1 cellular context compared by ENCODE assay signal in the genomic region with DNA sequence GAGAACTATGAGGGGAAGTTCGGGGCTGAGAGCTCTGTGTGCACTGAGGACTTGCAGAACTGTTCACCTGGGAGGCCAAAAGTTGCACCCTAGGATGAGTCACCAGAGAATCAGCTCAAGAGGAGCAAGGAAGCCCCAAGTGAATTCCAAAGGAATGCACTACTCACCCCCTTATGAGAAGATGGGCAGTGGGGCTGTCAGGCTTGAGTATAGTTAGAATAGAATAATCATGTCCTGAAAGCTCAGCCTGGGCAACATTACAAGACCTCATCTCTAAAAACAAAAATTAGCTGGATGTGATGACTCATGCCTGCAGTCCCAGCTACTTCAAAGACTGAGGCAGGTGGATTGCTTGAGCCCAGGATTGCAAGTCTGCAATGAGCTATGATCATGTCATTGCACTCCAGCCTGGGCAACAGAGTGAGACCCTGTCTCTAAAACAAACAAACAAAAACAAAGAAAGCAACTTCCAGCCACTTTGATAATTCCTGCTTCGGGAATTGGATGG.
A peak's percentile ranks its signal among the peaks of the same experiment; 100 is the strongest.
TF ChIP-seq lines count a peak whose summit lies in the region.

No MANE protein-coding gene starts in this region.

TF ChIP-seq in HepG2, 621 proteins besides CTCF, POLR2A, EP300 and RAD21:
- TF ChIP-seq MEIS1 (CRISPR knock-in tag; IDR thresholded peaks at IDR 0.05; ENCODE audit: borderline replicate concordance) (no peak), FOSL2 (CRISPR knock-in tag; IDR thresholded peaks at IDR 0.05) (peak; percentile 74), ZNF121 (CRISPR knock-in tag; IDR thresholded peaks at IDR 0.05) (peak; percentile 66), SKI (IDR thresholded peaks at IDR 0.05; ENCODE audit: partially characterized antibody) (no peak)
TF ChIP-seq in HepG2: peak in this region for 2.
